ENCODE assay signal across 27 cellular contexts in genomic region chr5:74810915-74811314, GRCh38. TPM values are rescaled to one million over a fixed set of nuclear protein-coding genes. Genes with fewer than 3 reads are reported as not detected.
DNase-seq lines count a peak whose midpoint lies in the region; ATAC-seq and TF ChIP-seq lines count a peak whose summit lies in the region.
"Had no signal": no experiment of that assay in that cellular context is flagged by ENCODE, and none has a peak within 500 bp of the region (broad histone marks: within the 10 kb centered on the region; RNA-seq: fewer than 3 reads in every experiment).

No MANE protein-coding gene starts in this region.

- H3K27ac ChIP-seq in A673 (ENCODE audit: low read depth, low read length, poor library complexity, severe bottlenecking) (no peak overlapping the region), HEK293 (ENCODE audit: extremely low read depth, low read depth, low read length) (no peak overlapping the region), RWPE1 (peak overlapping the region; percentile 75), foreskin keratinocyte (no peak overlapping the region)
- H3K27ac ChIP-seq: BLaER1, esophagus muscularis mucosa, stomach, transverse colon had no signal

- peak; percentile 96 for ATAC-seq in foreskin keratinocyte
- no peak for ATAC-seq in HG03354 (IDR thresholded peaks at IDR 0.05; ENCODE audit: poor library complexity, severe bottlenecking, unreplicated experiment)
- ATAC-seq in HG02763 (IDR thresholded peaks at IDR 0.05; ENCODE audit: unreplicated experiment), result no peak
- no peak for ATAC-seq in GM19328 (IDR thresholded peaks at IDR 0.05; ENCODE audit: unreplicated experiment)
- ATAC-seq: activated CD8-positive, alpha-beta T cell treated with anti-CD3 and anti-CD28 coated beads for 36 hours; natural killer cell treated with Interleukin-12 subunit alpha and Interleukin-12 subunit beta and Interleukin-15 and Interleukin-18, amount 100 ng/mL, for 72 hours; right cardiac atrium had no signal

- H3K4me3 ChIP-seq in A673 (ENCODE audit: low read depth, low read length, poor library complexity, severe bottlenecking) (no peak overlapping the region), HEK293 (ENCODE audit: low read depth, low read length) (no peak overlapping the region)
- H3K4me3 ChIP-seq: BLaER1, esophagus muscularis mucosa, stomach, transverse colon had no signal

- no peak for TF ChIP-seq CTCF in A673 (conservative IDR thresholded peaks at IDR 0.05; ENCODE audit: low read depth, low read length)
- TF ChIP-seq CTCF in HEK293 (tag by site-specific recombination; IDR thresholded peaks at IDR 0.05), result no peak
- no peak for TF ChIP-seq CTCF in RWPE1 (conservative IDR thresholded peaks at IDR 0.05; ENCODE audit: low read depth)
- TF ChIP-seq CTCF in foreskin keratinocyte (conservative IDR thresholded peaks at IDR 0.05), result no peak

- H3K27me3 ChIP-seq in A673 (replicated peaks; ENCODE audit: insufficient read depth, low read depth, low read length, poor library complexity), result no peaks in the 10 kb centered on the region
- no peaks in the 10 kb centered on the region for H3K27me3 ChIP-seq in foreskin keratinocyte
- H3K27me3 ChIP-seq: BLaER1, esophagus muscularis mucosa, stomach, transverse colon had no signal

- CTCF ChIA-PET in A673 (lab: Charles Lee), result no interaction called here
- CTCF ChIA-PET in HEK293 (lab: Yijun Ruan, JAX), result interaction anchor here (0.7 kb wide), 1 partner anchor 732 kb away, joined by 10 read pairs; no protein-coding TSS in a partner anchor
- CTCF ChIA-PET in RWPE1 (lab: Yijun Ruan, JAX), result interaction anchor here (0.7 kb wide), 1 partner anchor 47 kb away, joined by 5 read pairs; no protein-coding TSS in a partner anchor

- intact Hi-C loops in A673 (cut with micrococcal nuclease; ENCODE audit: unreplicated experiment), result no loop called here

- H3K9me3 ChIP-seq in A673 (ENCODE audit: low read depth, low read length, poor library complexity, severe bottlenecking) (no peaks in the 10 kb centered on the region), HEK293 (ENCODE audit: control insufficient read depth, insufficient read depth, low read depth, low read length) (no peaks in the 10 kb centered on the region)
- H3K9me3 ChIP-seq: BLaER1, esophagus muscularis mucosa, stomach, transverse colon had no signal

- BruUV-seq in A673 (replicated peaks; lab: Mats Ljungman, UMichigan), result no TSS peak

- H3K36me3 ChIP-seq in A673 (ENCODE audit: insufficient read depth, low read length, poor library complexity, severe bottlenecking), result no peaks in the 10 kb centered on the region
- peaks cover 11 to 15% of the 10 kb centered on the region in 2 experiments; a peak in 2 of 3 replicates for H3K36me3 ChIP-seq in HEK293 (ENCODE audit: control insufficient read depth in 2 of 2, insufficient read depth in 1 of 2, low read length in 2 of 2)
- H3K36me3 ChIP-seq: esophagus muscularis mucosa, stomach, transverse colon had no signal

- H3K4me1 ChIP-seq in A673 (ENCODE audit: insufficient read depth, low read length, poor library complexity, severe bottlenecking), result peaks cover 2% of the 10 kb centered on the region
- H3K4me1 ChIP-seq in HEK293 (ENCODE audit: control insufficient read depth, insufficient read depth, low read length), result peaks cover 3% of the 10 kb centered on the region
- peaks cover 19% of the 10 kb centered on the region for H3K4me1 ChIP-seq in foreskin keratinocyte
- H3K4me1 ChIP-seq: BLaER1, esophagus muscularis mucosa, stomach, transverse colon had no signal

- peak; percentile 28 for DNase-seq in A673 (ENCODE audit: low spot score)
- peak; percentile 57 for DNase-seq in RWPE1 (ENCODE audit: low spot score)
- peak; percentile 76 to 92 for DNase-seq in foreskin keratinocyte
- no peak for DNase-seq in DMS79 (lab: John Stamatoyannopoulos, UW)
- DNase-seq: ACHN; activated CD4-positive, CD25-positive, alpha-beta regulatory T cell; activated CD8-positive, alpha-beta T cell treated with anti-CD3 and anti-CD28 coated beads for 36 hours; activated effector memory CD4-positive, alpha-beta T cell treated with anti-CD3 and anti-CD28 coated beads, Interleukin-2, amount 50 U/mL, for 16 hours; activated T-cell treated with anti-CD3 and anti-CD28 coated beads for 4 hours; COR-L47; effector CD8-positive, alpha-beta T cell; HCEC 1CT; Karpas-422; mesendoderm; NCI-H1092 treated with DMSO at 0.1 percent for 48 hours; NCI-H2029; right cardiac atrium; stomach; T1000; transverse colon had no signal

- POLR2A ChIA-PET in A673 (lab: Charles Lee; ENCODE audit: low non-redundant PET) (no interaction called here), HEK293 (lab: Yijun Ruan, JAX) (no interaction called here), RWPE1 (lab: Yijun Ruan, JAX; ENCODE audit: low non-redundant PET) (no interaction called here)

TF ChIP-seq in HEK293, 187 proteins besides CTCF, POLR2A, EP300 and RAD21:
- no peak for TF ChIP-seq KLF1 (tag by site-specific recombination; IDR thresholded peaks at IDR 0.05)
- TF ChIP-seq ZNF362 (tag by site-specific recombination; IDR thresholded peaks at IDR 0.05), result peak; percentile 45; the same call in 1 of the 2 replicates
- TF ChIP-seq ZNF248 (tag by site-specific recombination; IDR thresholded peaks at IDR 0.05), result no peak
- TF ChIP-seq, protein P1, sequence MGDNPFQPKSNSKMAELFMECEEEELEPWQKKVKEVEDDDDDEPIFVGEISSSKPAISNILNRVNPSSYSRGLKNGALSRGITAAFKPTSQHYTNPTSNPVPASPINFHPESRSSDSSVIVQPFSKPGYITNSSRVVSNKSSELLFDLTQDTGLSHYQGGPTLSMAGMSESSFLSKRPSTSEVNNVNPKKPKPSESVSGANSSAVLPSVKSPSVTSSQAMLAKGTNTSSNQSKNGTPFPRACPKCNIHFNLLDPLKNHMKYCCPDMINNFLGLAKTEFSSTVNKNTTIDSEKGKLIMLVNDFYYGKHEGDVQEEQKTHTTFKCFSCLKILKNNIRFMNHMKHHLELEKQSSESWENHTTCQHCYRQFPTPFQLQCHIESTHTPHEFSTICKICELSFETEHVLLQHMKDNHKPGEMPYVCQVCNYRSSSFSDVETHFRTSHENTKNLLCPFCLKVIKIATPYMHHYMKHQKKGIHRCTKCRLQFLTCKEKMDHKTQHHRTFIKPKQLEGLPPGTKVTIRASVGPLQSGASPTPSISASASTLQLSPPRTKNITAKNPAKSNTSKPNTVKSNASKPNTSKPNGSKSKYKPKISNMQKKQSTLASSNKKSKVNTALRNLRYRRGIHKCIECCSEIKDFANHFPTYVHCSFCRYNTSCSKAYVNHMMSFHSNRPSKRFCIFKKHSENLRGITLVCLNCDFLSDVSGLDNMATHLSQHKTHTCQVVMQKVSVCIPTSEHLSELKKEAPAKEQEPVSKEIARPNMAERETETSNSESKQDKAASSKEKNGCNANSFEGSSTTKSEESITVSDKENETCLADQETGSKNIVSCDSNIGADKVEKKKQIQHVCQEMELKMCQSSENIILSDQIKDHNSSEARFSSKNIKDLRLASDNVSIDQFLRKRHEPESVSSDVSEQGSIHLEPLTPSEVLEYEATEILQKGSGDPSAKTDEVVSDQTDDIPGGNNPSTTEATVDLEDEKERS (tag by site-specific recombination; IDR thresholded peaks at IDR 0.05), result no peak
- TF ChIP-seq OSR2 (tag by site-specific recombination; IDR thresholded peaks at IDR 0.05), result no peak
- TF ChIP-seq, protein P2, sequence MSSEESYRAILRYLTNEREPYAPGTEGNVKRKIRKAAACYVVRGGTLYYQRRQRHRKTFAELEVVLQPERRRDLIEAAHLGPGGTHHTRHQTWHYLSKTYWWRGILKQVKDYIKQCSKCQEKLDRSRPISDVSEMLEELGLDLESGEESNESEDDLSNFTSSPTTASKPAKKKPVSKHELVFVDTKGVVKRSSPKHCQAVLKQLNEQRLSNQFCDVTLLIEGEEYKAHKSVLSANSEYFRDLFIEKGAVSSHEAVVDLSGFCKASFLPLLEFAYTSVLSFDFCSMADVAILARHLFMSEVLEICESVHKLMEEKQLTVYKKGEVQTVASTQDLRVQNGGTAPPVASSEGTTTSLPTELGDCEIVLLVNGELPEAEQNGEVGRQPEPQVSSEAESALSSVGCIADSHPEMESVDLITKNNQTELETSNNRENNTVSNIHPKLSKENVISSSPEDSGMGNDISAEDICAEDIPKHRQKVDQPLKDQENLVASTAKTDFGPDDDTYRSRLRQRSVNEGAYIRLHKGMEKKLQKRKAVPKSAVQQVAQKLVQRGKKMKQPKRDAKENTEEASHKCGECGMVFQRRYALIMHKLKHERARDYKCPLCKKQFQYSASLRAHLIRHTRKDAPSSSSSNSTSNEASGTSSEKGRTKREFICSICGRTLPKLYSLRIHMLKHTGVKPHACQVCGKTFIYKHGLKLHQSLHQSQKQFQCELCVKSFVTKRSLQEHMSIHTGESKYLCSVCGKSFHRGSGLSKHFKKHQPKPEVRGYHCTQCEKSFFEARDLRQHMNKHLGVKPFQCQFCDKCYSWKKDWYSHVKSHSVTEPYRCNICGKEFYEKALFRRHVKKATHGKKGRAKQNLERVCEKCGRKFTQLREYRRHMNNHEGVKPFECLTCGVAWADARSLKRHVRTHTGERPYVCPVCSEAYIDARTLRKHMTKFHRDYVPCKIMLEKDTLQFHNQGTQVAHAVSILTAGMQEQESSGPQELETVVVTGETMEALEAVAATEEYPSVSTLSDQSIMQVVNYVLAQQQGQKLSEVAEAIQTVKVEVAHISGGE (tag by site-specific recombination; conservative IDR thresholded peaks at IDR 0.05; ENCODE audit: low read depth), result no peak
- TF ChIP-seq ZNF776 (tag by site-specific recombination; IDR thresholded peaks at IDR 0.05; ENCODE audit: borderline replicate concordance), result no peak

RNA-seq across cellular contexts. Expression of gene NSA2, which starts 43.9 kb away (rescaled TPM):
- total RNA-seq in A673 (2021) (76.8 and 111 TPM in 2 replicates), foreskin keratinocyte (141 and 155 TPM in 2 replicates)
- 100.0 and 127 TPM in 2 replicates for polyA plus RNA-seq in foreskin keratinocyte

RNA-seq across cellular contexts. Expression of gene GFM2, which starts 44.0 kb away (rescaled TPM):
- total RNA-seq in A673 (2021), result 36.0 and 36.3 TPM in 2 replicates
- 34.7 and 34.8 TPM in 2 replicates for total RNA-seq in foreskin keratinocyte
- polyA plus RNA-seq in foreskin keratinocyte, result 20.3 and 24.5 TPM in 2 replicates

RNA-seq across cellular contexts. Expression of gene FAM169A, which starts 55.3 kb away (rescaled TPM):
- total RNA-seq in A673 (2021) (10.5 and 11.2 TPM in 2 replicates), foreskin keratinocyte (22.9 and 25.1 TPM in 2 replicates)
- 4.1 and 5.2 TPM in 2 replicates for polyA plus RNA-seq in foreskin keratinocyte
